Comparison of ENCODE assay signal across 15 cellular contexts in genomic region chr18:63297678-63298392, GRCh38. TPM values are rescaled to one million over a fixed set of nuclear protein-coding genes. Genes with fewer than 3 reads are reported as not detected.
DNase-seq lines count a peak whose midpoint lies in the region.
"Had no signal": no experiment of that assay in that cellular context is flagged by ENCODE, and none has a peak within 500 bp of the region (broad histone marks: within the 10 kb centered on the region; RNA-seq: fewer than 3 reads in every experiment).

No MANE protein-coding gene starts in this region.

- H3K4me3 ChIP-seq in mesenchymal stem cell (ENCODE audit: insufficient read depth in 1 of 2, low read depth in 1 of 2, low read length in 2 of 2) (no peak overlapping the region), neuronal stem cell (ENCODE audit: low read length in 2 of 2) (no peak overlapping the region)
- H3K4me3 ChIP-seq: skin epidermis, upper lobe of left lung had no signal

- no peak overlapping the region for H3K23ac ChIP-seq in mesenchymal stem cell (ENCODE audit: low read length in 2 of 2)
- no peak overlapping the region for H3K23ac ChIP-seq in neuronal stem cell (ENCODE audit: low read depth, low read length, poor library complexity)

- H4K8ac ChIP-seq in mesenchymal stem cell (ENCODE audit: low read length): no peak overlapping the region
- H4K8ac ChIP-seq in neuronal stem cell (ENCODE audit: low read depth, low read length): no peak overlapping the region

- H2BK12ac ChIP-seq in mesenchymal stem cell (ENCODE audit: low read length in 2 of 2) (no peak overlapping the region), neuronal stem cell (ENCODE audit: low read length) (no peak overlapping the region)

- H3K4ac ChIP-seq in mesenchymal stem cell (ENCODE audit: low read depth in 1 of 2, low read length in 2 of 2) (no peak overlapping the region), neuronal stem cell (ENCODE audit: low read length) (no peak overlapping the region)

- H2AFZ ChIP-seq in mesenchymal stem cell (ENCODE audit: low read depth, low read length): no peak overlapping the region
- no peak overlapping the region for H2AFZ ChIP-seq in neuronal stem cell (ENCODE audit: low read length)

- H3K27ac ChIP-seq in mesenchymal stem cell (ENCODE audit: low read length, poor library complexity, severe bottlenecking) (no peak overlapping the region), neuronal stem cell (replicated peaks; ENCODE audit: low read length) (no peak overlapping the region)
- H3K27ac ChIP-seq: upper lobe of left lung had no signal

- H2BK15ac ChIP-seq in mesenchymal stem cell (ENCODE audit: low read depth, poor library complexity, severe bottlenecking) (no peak overlapping the region), neuronal stem cell (ENCODE audit: low read length) (no peak overlapping the region)

- intact Hi-C loops in activated T-helper 2 cell treated with anti-CD3 and anti-CD28 coated beads, Interferon-gamma antibody, Interleukin-2, Interleukin-4, amounts not matched to agents 10 μg/mL and 5 μg/mL and 100 μg/mL, durations not matched to agents 14 hours and 24 hours and 36 hours (cut with micrococcal nuclease): no loop called here

- H3K36me3 ChIP-seq in mesenchymal stem cell (ENCODE audit: control insufficient read depth in 1 of 2, insufficient read depth in 2 of 2, low read depth in 1 of 2, low read length in 2 of 2) (no peaks in the 10 kb centered on the region), neuronal stem cell (replicated peaks in 1 of 2; ENCODE audit: control insufficient read depth in 2 of 2, insufficient read depth in 2 of 2, low read length in 2 of 2) (peaks cover 0 to 23% of the 10 kb centered on the region in 2 donors)
- H3K36me3 ChIP-seq: upper lobe of left lung had no signal

- no peaks in the 10 kb centered on the region for H3K9me3 Mint-ChIP-seq in activated naive CD4-positive, alpha-beta T cell treated with anti-CD3 and anti-CD28 coated beads, Interleukin-2, amount 50 U/mL, for 24 hours
- H3K9me3 Mint-ChIP-seq in activated T-helper 2 cell treated with anti-CD3 and anti-CD28 coated beads, Interferon-gamma antibody, Interleukin-2, Interleukin-4, amounts not matched to agents 10 μg/mL and 5 μg/mL and 100 μg/mL, durations not matched to agents 14 hours and 24 hours and 36 hours: no peaks in the 10 kb centered on the region

- WGBS in mesenchymal stem cell: 69% methylated on average over 16 of the region's 16 CpGs
- WGBS in neuronal stem cell (ENCODE audit: extremely low coverage in 2 of 2, insufficient read length in 2 of 2, insufficient replicate concordance in 1 of 2), 2 donors: no CpG with 5 or more reads among the region's 16 CpGs

- H3K14ac ChIP-seq in mesenchymal stem cell (ENCODE audit: low read length in 2 of 2): no peak overlapping the region
- H3K14ac ChIP-seq in neuronal stem cell (ENCODE audit: low read length): no peak overlapping the region

- H3K4me1 Mint-ChIP-seq in activated naive CD4-positive, alpha-beta T cell treated with anti-CD3 and anti-CD28 coated beads, Interleukin-2, amount 50 U/mL, for 24 hours: peaks cover 65% of the 10 kb centered on the region
- H3K4me1 Mint-ChIP-seq in activated T-helper 2 cell treated with anti-CD3 and anti-CD28 coated beads, Interferon-gamma antibody, Interleukin-2, Interleukin-4, amounts not matched to agents 10 μg/mL and 5 μg/mL and 100 μg/mL, durations not matched to agents 14 hours and 24 hours and 36 hours (ENCODE audit: low read depth): peaks cover 74% of the 10 kb centered on the region

- no peaks in the 10 kb centered on the region for H3K27me3 Mint-ChIP-seq in activated naive CD4-positive, alpha-beta T cell treated with anti-CD3 and anti-CD28 coated beads, Interleukin-2, amount 50 U/mL, for 24 hours
- H3K27me3 Mint-ChIP-seq in activated T-helper 2 cell treated with anti-CD3 and anti-CD28 coated beads, Interferon-gamma antibody, Interleukin-2, Interleukin-4, amounts not matched to agents 10 μg/mL and 5 μg/mL and 100 μg/mL, durations not matched to agents 14 hours and 24 hours and 36 hours (ENCODE audit: low read depth): no peaks in the 10 kb centered on the region
- H3K27me3 Mint-ChIP-seq: activated CD4-positive, alpha-beta T cell treated with anti-CD3 and anti-CD28 coated beads for 36 hours had no signal

- peaks cover 7% of the 10 kb centered on the region for H3K79me1 ChIP-seq in mesenchymal stem cell (replicated peaks; ENCODE audit: low read length, poor library complexity, severe bottlenecking)
- no peaks in the 10 kb centered on the region for H3K79me1 ChIP-seq in neuronal stem cell (ENCODE audit: low read depth, low read length)

- peak overlapping the region; percentile 34 for H2AK5ac ChIP-seq in mesenchymal stem cell (ENCODE audit: low read length, severe bottlenecking)
- no peak overlapping the region for H2AK5ac ChIP-seq in neuronal stem cell (ENCODE audit: low read depth, low read length)

- H3K18ac ChIP-seq in mesenchymal stem cell (ENCODE audit: low read depth in 1 of 2, low read length in 2 of 2) (no peak overlapping the region), neuronal stem cell (ENCODE audit: low read length) (no peak overlapping the region)

- DNase-seq in activated naive CD4-positive, alpha-beta T cell (lab: John Stamatoyannopoulos, UW): no peak
- DNase-seq in activated T-helper 2 cell treated with anti-CD3 and anti-CD28 coated beads, Interferon-gamma antibody, Interleukin-2, Interleukin-4, amounts not matched to agents 10 μg/mL and 5 μg/mL and 100 μg/mL, durations not matched to agents 14 hours and 24 hours and 36 hours (ENCODE audit: low spot score): no peak
- DNase-seq in mesenchymal stem cell (no peak), superior temporal gyrus (ENCODE audit: extremely low spot score) (peak; percentile 71), neuronal stem cell (ENCODE audit: low spot score) (no peak), foreskin melanocyte (no peak), cerebellar nuclear complex (lab: John Stamatoyannopoulos, UW) (no peak)
- DNase-seq: DMS53, erythroblast, IMR-90, NCI-H446 treated with DMSO at 0.1 percent for 48 hours, upper lobe of left lung had no signal

- no peak overlapping the region for H3K4me2 ChIP-seq in mesenchymal stem cell (ENCODE audit: low read length, poor library complexity, severe bottlenecking)
- H3K4me2 ChIP-seq in neuronal stem cell (ENCODE audit: insufficient read depth, low read length, poor library complexity, severe bottlenecking): no peak overlapping the region

- H4K91ac ChIP-seq in mesenchymal stem cell (ENCODE audit: low read length): no peak overlapping the region
- H4K91ac ChIP-seq in neuronal stem cell (ENCODE audit: low read depth, low read length, poor library complexity): no peak overlapping the region

- no peak overlapping the region for H2BK5ac ChIP-seq in mesenchymal stem cell (ENCODE audit: low read depth, low read length, poor library complexity, severe bottlenecking)
- H2BK5ac ChIP-seq in neuronal stem cell (ENCODE audit: low read length): no peak overlapping the region

- H3K27me3 ChIP-seq in mesenchymal stem cell (ENCODE audit: control insufficient read depth in 1 of 2, insufficient read depth in 1 of 2, low read length in 2 of 2): no peaks in the 10 kb centered on the region
- H3K27me3 ChIP-seq in neuronal stem cell (ENCODE audit: control insufficient read depth in 3 of 3, insufficient read depth in 3 of 3, low read depth in 1 of 3, low read length in 3 of 3): no peaks in the 10 kb centered on the region
- H3K27me3 ChIP-seq: upper lobe of left lung had no signal

- H3K9ac ChIP-seq in mesenchymal stem cell (ENCODE audit: low read length) (no peak overlapping the region), neuronal stem cell (ENCODE audit: low read depth, low read length, poor library complexity) (no peak overlapping the region)

- H3K4me1 ChIP-seq in mesenchymal stem cell (ENCODE audit: control insufficient read depth, insufficient read depth, low read depth, low read length) (peaks cover 13% of the 10 kb centered on the region), neuronal stem cell (ENCODE audit: control insufficient read depth in 2 of 2, insufficient read depth in 1 of 2, low read depth in 1 of 2, low read length in 2 of 2) (peaks cover 3 to 10% of the 10 kb centered on the region in 2 donors)

- peaks cover 44% of the 10 kb centered on the region for H3K36me3 Mint-ChIP-seq in activated naive CD4-positive, alpha-beta T cell treated with anti-CD3 and anti-CD28 coated beads, Interleukin-2, amount 50 U/mL, for 24 hours
- H3K36me3 Mint-ChIP-seq in activated T-helper 2 cell treated with anti-CD3 and anti-CD28 coated beads, Interferon-gamma antibody, Interleukin-2, Interleukin-4, amounts not matched to agents 10 μg/mL and 5 μg/mL and 100 μg/mL, durations not matched to agents 14 hours and 24 hours and 36 hours (ENCODE audit: low read depth): peaks cover 72% of the 10 kb centered on the region

- peak overlapping the region; percentile 3 for H3K4me3 Mint-ChIP-seq in activated naive CD4-positive, alpha-beta T cell treated with anti-CD3 and anti-CD28 coated beads, Interleukin-2, amount 50 U/mL, for 24 hours
- H3K4me3 Mint-ChIP-seq in activated T-helper 2 cell treated with anti-CD3 and anti-CD28 coated beads, Interferon-gamma antibody, Interleukin-2, Interleukin-4, amounts not matched to agents 10 μg/mL and 5 μg/mL and 100 μg/mL, durations not matched to agents 14 hours and 24 hours and 36 hours (ENCODE audit: low read depth): no peak overlapping the region
- H3K4me3 Mint-ChIP-seq: activated CD4-positive, alpha-beta T cell treated with anti-CD3 and anti-CD28 coated beads for 36 hours had no signal

- no peak overlapping the region for H3K27ac Mint-ChIP-seq in activated naive CD4-positive, alpha-beta T cell treated with anti-CD3 and anti-CD28 coated beads, Interleukin-2, amount 50 U/mL, for 24 hours
- peak overlapping the region; percentile 71 for H3K27ac Mint-ChIP-seq in activated T-helper 2 cell treated with anti-CD3 and anti-CD28 coated beads, Interferon-gamma antibody, Interleukin-2, Interleukin-4, amounts not matched to agents 10 μg/mL and 5 μg/mL and 100 μg/mL, durations not matched to agents 14 hours and 24 hours and 36 hours

- H2BK120ac ChIP-seq in mesenchymal stem cell (ENCODE audit: low read depth, low read length) (no peak overlapping the region), neuronal stem cell (ENCODE audit: low read depth, low read length) (no peak overlapping the region)

- H3K9me3 ChIP-seq in mesenchymal stem cell (ENCODE audit: control insufficient read depth, low read length) (no peaks in the 10 kb centered on the region), neuronal stem cell (replicated peaks in 1 of 2; ENCODE audit: control insufficient read depth in 2 of 2, insufficient read depth in 1 of 2, low read depth in 1 of 2, low read length in 2 of 2) (no peaks in the 10 kb centered on the region)
- H3K9me3 ChIP-seq: upper lobe of left lung had no signal

RNA-seq across cellular contexts. Expression of gene BCL2, which starts 21.7 kb away (rescaled TPM):
- 76.1 and 79.0 TPM in 2 replicates for total RNA-seq in activated T-helper 2 cell treated with anti-CD3 and anti-CD28 coated beads, Interferon-gamma antibody, Interleukin-2, Interleukin-4, amounts not matched to agents 10 μg/mL and 5 μg/mL and 100 μg/mL, durations not matched to agents 14 hours and 24 hours and 36 hours
- polyA plus RNA-seq in mesenchymal stem cell (2013, experiment 1 of 2): 0.28 TPM
- polyA plus RNA-seq in mesenchymal stem cell (2013, experiment 2 of 2): 0.19 TPM
- 10.8 TPM for polyA plus RNA-seq in neuronal stem cell (2013, experiment 1 of 2)
- polyA plus RNA-seq in neuronal stem cell (2013, experiment 2 of 2): 10.2 TPM
